ENCODE assay signal across 8 cellular contexts in the genomic region with DNA sequence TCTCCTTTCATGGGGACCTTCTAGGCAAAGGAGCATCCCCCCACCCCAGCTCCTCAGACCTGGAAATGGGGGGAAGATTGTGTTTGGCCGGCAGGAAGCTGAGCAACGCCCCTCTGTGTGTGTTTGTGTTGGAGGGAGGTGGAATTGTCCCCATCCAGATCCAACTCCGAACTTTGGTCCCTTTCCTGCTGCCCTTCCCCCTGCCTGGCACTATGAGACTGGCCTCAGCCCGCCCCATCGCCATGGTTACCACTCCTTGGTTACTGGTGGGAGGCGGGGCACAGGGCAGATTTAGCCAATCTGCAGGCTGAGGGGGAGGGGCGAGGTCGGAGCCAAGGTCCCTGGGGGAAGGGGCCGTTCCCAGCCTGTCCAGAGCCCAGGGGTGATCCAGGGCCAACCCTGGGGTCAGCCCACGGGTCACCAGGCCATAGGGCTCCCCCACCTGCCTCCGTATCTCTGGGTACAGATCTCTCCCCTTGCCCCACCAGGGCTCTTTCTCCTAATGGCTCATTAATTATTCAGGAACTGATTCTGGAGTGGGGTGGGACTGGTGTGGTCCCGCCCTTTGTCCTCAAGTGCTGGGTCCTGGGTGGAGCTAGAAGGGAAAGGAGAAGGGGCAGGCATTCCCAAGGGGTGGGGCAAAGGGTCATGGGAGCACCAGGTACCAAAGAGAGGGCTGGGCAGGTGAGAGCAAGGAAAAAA. TPM values are rescaled to one million over a fixed set of nuclear protein-coding genes. Genes with fewer than 3 reads are reported as not detected.
A peak's percentile ranks its signal among the peaks of the same experiment; 100 is the strongest.
DNase-seq lines count a peak whose midpoint lies in the region; ATAC-seq and TF ChIP-seq lines count a peak whose summit lies in the region.

No MANE protein-coding gene starts in this region.

- H3K27me3 ChIP-seq in ectodermal cell (ENCODE audit: control insufficient read depth, insufficient read depth, low read length, poor library complexity, severe bottlenecking) = no peaks in the 10 kb centered on the region
- H3K27me3 ChIP-seq in neural cell (ENCODE audit: insufficient read depth, low read depth, low read length) = no peaks in the 10 kb centered on the region

- H3F3A ChIP-seq in neural cell (ENCODE audit: insufficient read depth, low read length, poor library complexity, severe bottlenecking) = no peaks in the 10 kb centered on the region

- H3K4me2 ChIP-seq in neural cell (ENCODE audit: low read length) = no peak overlapping the region

- WGBS in ectodermal cell, 2 experiments = 7 to 12% methylated on average over 12 of the region's 12 CpGs

- no peak overlapping the region for H3K9ac ChIP-seq in neural cell (ENCODE audit: low read length)

- TF ChIP-seq RAD21 in neural cell (conservative IDR thresholded peaks at IDR 0.05) = no peak

- H3K4me1 Mint-ChIP-seq in activated T-helper 2 cell treated with anti-CD3 and anti-CD28 coated beads, Interferon-gamma antibody, Interleukin-2, Interleukin-4, amounts not matched to agents 10 μg/mL and 5 μg/mL and 100 μg/mL, durations not matched to agents 14 hours and 24 hours and 36 hours (ENCODE audit: low read depth) = peaks cover 2% of the 10 kb centered on the region
- H3K4me1 Mint-ChIP-seq in activated T-cell treated with anti-CD3 and anti-CD28 coated beads, Interleukin-2, amount 50 U/mL, for 4 hours (ENCODE audit: low read depth) = peaks cover 4% of the 10 kb centered on the region

- no peak for TF ChIP-seq CTCF in neural cell (IDR thresholded peaks at IDR 0.05; ENCODE audit: poor library complexity, severe bottlenecking)

- no peaks in the 10 kb centered on the region for H3K36me3 Mint-ChIP-seq in activated T-helper 2 cell treated with anti-CD3 and anti-CD28 coated beads, Interferon-gamma antibody, Interleukin-2, Interleukin-4, amounts not matched to agents 10 μg/mL and 5 μg/mL and 100 μg/mL, durations not matched to agents 14 hours and 24 hours and 36 hours (ENCODE audit: low read depth)
- H3K36me3 Mint-ChIP-seq in activated T-cell treated with anti-CD3 and anti-CD28 coated beads, Interleukin-2, amount 50 U/mL, for 4 hours (ENCODE audit: insufficient read depth) = no peaks in the 10 kb centered on the region

- H3K4me3 Mint-ChIP-seq in activated T-helper 2 cell treated with anti-CD3 and anti-CD28 coated beads, Interferon-gamma antibody, Interleukin-2, Interleukin-4, amounts not matched to agents 10 μg/mL and 5 μg/mL and 100 μg/mL, durations not matched to agents 14 hours and 24 hours and 36 hours (ENCODE audit: low read depth) = no peak overlapping the region
- H3K4me3 Mint-ChIP-seq in activated T-cell treated with anti-CD3 and anti-CD28 coated beads, Interleukin-2, amount 50 U/mL, for 4 hours = no peak overlapping the region

- H4K20me1 ChIP-seq in neural cell (ENCODE audit: insufficient read depth) = no peaks in the 10 kb centered on the region

- H3K27ac Mint-ChIP-seq in activated T-helper 2 cell treated with anti-CD3 and anti-CD28 coated beads, Interferon-gamma antibody, Interleukin-2, Interleukin-4, amounts not matched to agents 10 μg/mL and 5 μg/mL and 100 μg/mL, durations not matched to agents 14 hours and 24 hours and 36 hours = no peak overlapping the region

- peak; percentile 96 for DNase-seq in DMS153 (lab: John Stamatoyannopoulos, UW)
- DNase-seq in NCI-H1930 (lab: John Stamatoyannopoulos, UW) = peak; percentile 22 to 26
- no peak for DNase-seq in activated T-helper 2 cell treated with anti-CD3 and anti-CD28 coated beads, Interferon-gamma antibody, Interleukin-2, Interleukin-4, amounts not matched to agents 10 μg/mL and 5 μg/mL and 100 μg/mL, durations not matched to agents 14 hours and 24 hours and 36 hours (ENCODE audit: low spot score)
- no peak for DNase-seq in activated gamma-delta T cell treated with Interleukin-2 at 50 U/mL for 16 hours
- DNase-seq in NCI-H524 treated with DMSO at 0.1 percent for 48 hours (lab: John Stamatoyannopoulos, UW) = no peak
- DNase-seq in activated T-cell treated with anti-CD3 and anti-CD28 coated beads, Interleukin-2, amount 50 U/mL, for 4 hours = no peak

- H3K27ac ChIP-seq in ectodermal cell (ENCODE audit: insufficient read depth, low read depth, low read length, poor library complexity, severe bottlenecking) (peak overlapping the region; percentile 55), neural cell (ENCODE audit: low read length) (peak overlapping the region; percentile 34)

- no peaks in the 10 kb centered on the region for H3K9me2 ChIP-seq in neural cell (ENCODE audit: insufficient read depth, low read length)

- H3K9me3 ChIP-seq in ectodermal cell (ENCODE audit: control insufficient read depth, low read length) = no peaks in the 10 kb centered on the region
- H3K9me3 ChIP-seq in neural cell (ENCODE audit: low read length) = no peaks in the 10 kb centered on the region

- no peak for ATAC-seq in activated T-cell treated with anti-CD3 and anti-CD28 coated beads, Interleukin-2, amount 50 U/mL, for 4 hours

- no peak overlapping the region for H3K4me3 ChIP-seq in ectodermal cell (ENCODE audit: insufficient read depth, low read depth, low read length)
- H3K4me3 ChIP-seq in neural cell (ENCODE audit: low read length) = peak overlapping the region; percentile 25

- H3K4me1 ChIP-seq in ectodermal cell (ENCODE audit: control insufficient read depth, insufficient read depth, low read length) = peaks cover 64% of the 10 kb centered on the region

- H3K79me2 ChIP-seq in neural cell (replicated peaks; ENCODE audit: insufficient read depth, low read length) = no peaks in the 10 kb centered on the region

- H3K9me3 Mint-ChIP-seq in activated T-helper 2 cell treated with anti-CD3 and anti-CD28 coated beads, Interferon-gamma antibody, Interleukin-2, Interleukin-4, amounts not matched to agents 10 μg/mL and 5 μg/mL and 100 μg/mL, durations not matched to agents 14 hours and 24 hours and 36 hours = no peaks in the 10 kb centered on the region
- no peaks in the 10 kb centered on the region for H3K9me3 Mint-ChIP-seq in activated T-cell treated with anti-CD3 and anti-CD28 coated beads, Interleukin-2, amount 50 U/mL, for 4 hours

- no peak overlapping the region for H2AFZ ChIP-seq in neural cell (ENCODE audit: low read depth, low read length)

- intact Hi-C loops in activated T-helper 2 cell treated with anti-CD3 and anti-CD28 coated beads, Interferon-gamma antibody, Interleukin-2, Interleukin-4, amounts not matched to agents 10 μg/mL and 5 μg/mL and 100 μg/mL, durations not matched to agents 14 hours and 24 hours and 36 hours (cut with micrococcal nuclease) = no loop called here

- H3K27me3 Mint-ChIP-seq in activated T-helper 2 cell treated with anti-CD3 and anti-CD28 coated beads, Interferon-gamma antibody, Interleukin-2, Interleukin-4, amounts not matched to agents 10 μg/mL and 5 μg/mL and 100 μg/mL, durations not matched to agents 14 hours and 24 hours and 36 hours (ENCODE audit: low read depth) = peaks cover 7% of the 10 kb centered on the region
- peaks cover 8% of the 10 kb centered on the region for H3K27me3 Mint-ChIP-seq in activated T-cell treated with anti-CD3 and anti-CD28 coated beads, Interleukin-2, amount 50 U/mL, for 4 hours (ENCODE audit: low read depth)

- TF ChIP-seq EP300 in neural cell (conservative IDR thresholded peaks at IDR 0.05; ENCODE audit: poor library complexity, severe bottlenecking) = no peak

- H3K36me3 ChIP-seq in ectodermal cell (ENCODE audit: control insufficient read depth, insufficient read depth, low read length) (no peaks in the 10 kb centered on the region), neural cell (ENCODE audit: insufficient read depth, low read length) (no peaks in the 10 kb centered on the region)

TF ChIP-seq in neural cell, 6 proteins besides CTCF, POLR2A, EP300 and RAD21:
- TF ChIP-seq MXI1 (conservative IDR thresholded peaks at IDR 0.05; ENCODE audit: poor library complexity, severe bottlenecking) (no peak), SMC3 (conservative IDR thresholded peaks at IDR 0.05; ENCODE audit: poor library complexity) (no peak), TAF1 (IDR thresholded peaks at IDR 0.05; ENCODE audit: low read depth) (no peak), EZH2 (IDR thresholded peaks at IDR 0.05; ENCODE audit: borderline replicate concordance, insufficient read depth, low read length, poor library complexity, severe bottlenecking) (no peak), POLR2AphosphoS5 (IDR thresholded peaks at IDR 0.05) (no peak)
- TF ChIP-seq, protein P1, sequence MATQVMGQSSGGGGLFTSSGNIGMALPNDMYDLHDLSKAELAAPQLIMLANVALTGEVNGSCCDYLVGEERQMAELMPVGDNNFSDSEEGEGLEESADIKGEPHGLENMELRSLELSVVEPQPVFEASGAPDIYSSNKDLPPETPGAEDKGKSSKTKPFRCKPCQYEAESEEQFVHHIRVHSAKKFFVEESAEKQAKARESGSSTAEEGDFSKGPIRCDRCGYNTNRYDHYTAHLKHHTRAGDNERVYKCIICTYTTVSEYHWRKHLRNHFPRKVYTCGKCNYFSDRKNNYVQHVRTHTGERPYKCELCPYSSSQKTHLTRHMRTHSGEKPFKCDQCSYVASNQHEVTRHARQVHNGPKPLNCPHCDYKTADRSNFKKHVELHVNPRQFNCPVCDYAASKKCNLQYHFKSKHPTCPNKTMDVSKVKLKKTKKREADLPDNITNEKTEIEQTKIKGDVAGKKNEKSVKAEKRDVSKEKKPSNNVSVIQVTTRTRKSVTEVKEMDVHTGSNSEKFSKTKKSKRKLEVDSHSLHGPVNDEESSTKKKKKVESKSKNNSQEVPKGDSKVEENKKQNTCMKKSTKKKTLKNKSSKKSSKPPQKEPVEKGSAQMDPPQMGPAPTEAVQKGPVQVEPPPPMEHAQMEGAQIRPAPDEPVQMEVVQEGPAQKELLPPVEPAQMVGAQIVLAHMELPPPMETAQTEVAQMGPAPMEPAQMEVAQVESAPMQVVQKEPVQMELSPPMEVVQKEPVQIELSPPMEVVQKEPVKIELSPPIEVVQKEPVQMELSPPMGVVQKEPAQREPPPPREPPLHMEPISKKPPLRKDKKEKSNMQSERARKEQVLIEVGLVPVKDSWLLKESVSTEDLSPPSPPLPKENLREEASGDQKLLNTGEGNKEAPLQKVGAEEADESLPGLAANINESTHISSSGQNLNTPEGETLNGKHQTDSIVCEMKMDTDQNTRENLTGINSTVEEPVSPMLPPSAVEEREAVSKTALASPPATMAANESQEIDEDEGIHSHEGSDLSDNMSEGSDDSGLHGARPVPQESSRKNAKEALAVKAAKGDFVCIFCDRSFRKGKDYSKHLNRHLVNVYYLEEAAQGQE (IDR thresholded peaks at IDR 0.05; ENCODE audit: borderline replicate concordance) = no peak

RNA-seq across cellular contexts. Expression of a gene that starts 15.2 kb away (rescaled TPM):
- 163 TPM for polyA plus RNA-seq in ectodermal cell (2013, experiment 1 of 4)
- polyA plus RNA-seq in ectodermal cell (2013, experiment 2 of 4) = 180 TPM
- polyA plus RNA-seq in ectodermal cell (2013, experiment 3 of 4) = 135 TPM
- 158 TPM for polyA plus RNA-seq in ectodermal cell (2013, experiment 4 of 4)
- polyA plus RNA-seq in neural cell = 66.6 and 95.1 TPM in 2 replicates
- polyA minus RNA-seq in neural cell = 144 and 149 TPM in 2 replicates
- 3.0 and 3.2 TPM in 2 replicates for total RNA-seq in activated T-helper 2 cell treated with anti-CD3 and anti-CD28 coated beads, Interferon-gamma antibody, Interleukin-2, Interleukin-4, amounts not matched to agents 10 μg/mL and 5 μg/mL and 100 μg/mL, durations not matched to agents 14 hours and 24 hours and 36 hours
- total RNA-seq in activated T-cell treated with anti-CD3 and anti-CD28 coated beads, Interleukin-2, amount 50 U/mL, for 4 hours = under 1 TPM; 0.86 to 0.95 (median 0.92) TPM

Comparison
In these comparisons a context has a peak if more than half of its experiments do, and no peak if none do; other contexts are left out.
1. DNase-seq: peak in DMS153 (single experiment) and NCI-H1930 (2 of 2); none in activated T-helper 2 cell treated with anti-CD3 and anti-CD28 coated beads, Interferon-gamma antibody, Interleukin-2, Interleukin-4, amounts not matched to agents 10 μg/mL and 5 μg/mL and 100 μg/mL, durations not matched to agents 14 hours and 24 hours and 36 hours (single experiment), activated gamma-delta T cell treated with Interleukin-2 at 50 U/mL for 16 hours (single experiment), NCI-H524 treated with DMSO at 0.1 percent for 48 hours (single experiment) and activated T-cell treated with anti-CD3 and anti-CD28 coated beads, Interleukin-2, amount 50 U/mL, for 4 hours (single experiment).